Comparison of ENCODE assay signal across 27 cellular contexts in the genomic region with DNA sequence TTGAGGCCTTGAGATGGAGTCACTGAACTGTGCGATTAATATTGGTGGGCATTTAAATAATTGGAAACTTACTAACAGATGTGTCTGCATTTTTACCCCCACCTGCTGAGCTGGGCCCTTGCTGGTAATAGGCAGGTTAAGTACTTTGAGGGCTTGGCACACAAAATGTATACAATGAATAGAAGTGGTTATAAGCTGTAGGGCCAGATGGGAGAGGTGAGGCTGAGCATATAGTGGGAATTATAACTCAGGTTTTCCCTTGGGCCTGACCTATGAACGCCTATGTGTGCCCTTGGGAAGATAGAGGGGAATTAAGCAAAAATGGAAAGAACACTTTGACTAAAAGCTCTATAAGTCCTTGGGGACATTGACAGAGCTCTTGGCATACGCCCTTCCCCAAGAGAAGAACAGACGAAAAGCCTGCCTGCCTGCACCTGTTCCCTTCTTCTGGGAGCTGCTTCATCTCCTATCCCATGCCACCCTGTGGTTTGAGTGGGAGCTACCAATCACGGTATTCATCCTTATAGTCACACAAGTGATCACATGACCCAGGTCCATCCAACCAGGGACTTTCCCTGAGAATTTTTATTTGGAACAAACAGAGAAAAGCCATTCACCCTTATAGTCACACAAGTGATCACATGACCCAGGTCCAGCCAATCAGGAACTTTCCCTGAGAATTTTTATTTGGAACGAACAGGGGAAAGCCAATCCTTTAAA.
DNase-seq lines count a peak whose midpoint lies in the region; FAIRE-seq and TF ChIP-seq lines count a peak whose summit lies in the region.
"Had no signal": no experiment of that assay in that cellular context is flagged by ENCODE, and none has a peak within 500 bp of the region (broad histone marks: within the 10 kb centered on the region; RNA-seq: fewer than 3 reads in every experiment).

No MANE protein-coding gene starts in this region.

- peaks cover 12% of the 10 kb centered on the region for H3K9me3 ChIP-seq in endodermal cell (ENCODE audit: control insufficient read depth, low read length)
- peaks cover 0 to 9% (median 0%) of the 10 kb centered on the region in 8 donors for H3K9me3 ChIP-seq in spleen
- H3K9me3 ChIP-seq: neutrophil, prostate gland, SK-N-SH had no signal

- H3K27ac Mint-ChIP-seq in endodermal cell = no peak overlapping the region
- H3K27ac Mint-ChIP-seq: CD8-positive, alpha-beta T cell; T-helper 17 cell had no signal

- H3K9ac ChIP-seq in endodermal cell (ENCODE audit: extremely low read depth, low read length, poor library complexity, severe bottlenecking) = no peak overlapping the region
- H3K9ac ChIP-seq: SK-N-SH had no signal

- H3K4me1 Mint-ChIP-seq in endodermal cell = peaks cover 23% of the 10 kb centered on the region
- H3K4me1 Mint-ChIP-seq: T-helper 17 cell had no signal

- WGBS in endodermal cell (ENCODE audit: insufficient coverage in 1 of 2, insufficient read length in 1 of 2), 2 experiments = 91 to 93% methylated on average over 4 to 6 of the region's 6 CpGs
- WGBS in spleen, 5 donors = 68 to 89% (median 85%) methylated on average over 6 of the region's 6 CpGs

- H3K27ac ChIP-seq in endodermal cell (ENCODE audit: low read depth, low read length) (no peak overlapping the region), spleen (no peak overlapping the region)
- H3K27ac ChIP-seq: 22Rv1, brain microvascular endothelial cell, epithelial cell of prostate, heart left ventricle, neutrophil, prostate gland, RWPE1 had no signal

- peaks cover 28% of the 10 kb centered on the region for H3K36me3 Mint-ChIP-seq in endodermal cell (ENCODE audit: low read depth)
- H3K36me3 Mint-ChIP-seq: CD8-positive, alpha-beta T cell had no signal

- TF ChIP-seq CTCF in endodermal cell (conservative IDR thresholded peaks at IDR 0.05) = no peak
- no peak for TF ChIP-seq CTCF in spleen (IDR thresholded peaks at IDR 0.05 in 8 of 11, conservative IDR thresholded peaks at IDR 0.05 in 3 of 11)

- H3K4me1 ChIP-seq in endodermal cell (ENCODE audit: control insufficient read depth, insufficient read depth, low read length) (peaks cover 9% of the 10 kb centered on the region), spleen (no peaks in the 10 kb centered on the region)
- H3K4me1 ChIP-seq: heart left ventricle, prostate gland had no signal

- H3K9me3 Mint-ChIP-seq in endodermal cell = peaks cover 16% of the 10 kb centered on the region

- DNase-seq in DMS153 (lab: John Stamatoyannopoulos, UW) (peak; percentile 29), DMS153 treated with DMSO at 0.1 percent for 48 hours (lab: John Stamatoyannopoulos, UW; ENCODE audit: unreplicated experiment) (no peak), NCI-H1105 (lab: John Stamatoyannopoulos, UW) (peak; percentile 36), NCI-H345 (lab: John Stamatoyannopoulos, UW) (peak; percentile 60), endodermal cell (peak; percentile 34), spleen (no peak), frontal cortex (ENCODE audit: low spot score in 2 of 2) (no peak), erythroblast (lab: John Stamatoyannopoulos, UW) (no peak)
- DNase-seq: activated CD4-positive, alpha-beta T cell treated with anti-CD3 and anti-CD28 coated beads for 48 hours; activated naive CD4-positive, alpha-beta T cell treated with Interleukin-2 at 50 U/mL for 16 hours; activated T-cell treated with anti-CD3 and anti-CD28 coated beads, Interleukin-2, amount 50 U/mL, for 48 hours; brain microvascular endothelial cell; CD8-positive, alpha-beta T cell; DND-41; H7; heart left ventricle; left cardiac atrium; mammary epithelial cell; NCI-H1048; SK-N-SH; T-helper 17 cell; trophoblast cell had no signal

- intact Hi-C loops in spleen (cut with DNase I; ENCODE audit: low total_unique reads) = no loop called here

- TF ChIP-seq POLR2A in spleen (IDR thresholded peaks at IDR 0.05) = no peak
- no peak for TF ChIP-seq POLR2A in erythroblast (IDR thresholded peaks at IDR 0.05; ENCODE audit: low read length)

- H3K27me3 ChIP-seq in endodermal cell (ENCODE audit: control insufficient read depth, insufficient read depth, low read length, poor library complexity, severe bottlenecking) = no peaks in the 10 kb centered on the region
- peaks cover 0 to 48% (median 0%) of the 10 kb centered on the region in 7 donors for H3K27me3 ChIP-seq in spleen (replicated peaks in 1 of 7)
- H3K27me3 ChIP-seq: brain microvascular endothelial cell had no signal

- H3K27me3 Mint-ChIP-seq in endodermal cell (ENCODE audit: insufficient read depth) = no peaks in the 10 kb centered on the region

- H3K4me3 ChIP-seq in endodermal cell (ENCODE audit: low read length) (no peak overlapping the region), spleen (no peak overlapping the region)
- H3K4me3 ChIP-seq: heart left ventricle, prostate gland had no signal

- H3K36me3 ChIP-seq in endodermal cell (ENCODE audit: control insufficient read depth, insufficient read depth, low read length) = no peaks in the 10 kb centered on the region
- H3K36me3 ChIP-seq in spleen = no peaks in the 10 kb centered on the region
- H3K36me3 ChIP-seq: brain microvascular endothelial cell, heart left ventricle, neutrophil, prostate gland had no signal

- H3K4me3 Mint-ChIP-seq in endodermal cell = no peak overlapping the region
- H3K4me3 Mint-ChIP-seq: CD8-positive, alpha-beta T cell; T-helper 17 cell had no signal

- FAIRE-seq in frontal cortex (lab: Jason Lieb, UNC) = no peak

Comparison
In these comparisons a context has a peak if more than half of its experiments do, and no peak if none do; other contexts are left out.
1. DNase-seq: peak in DMS153 (single experiment), NCI-H1105 (single experiment), NCI-H345 (single experiment) and endodermal cell (single experiment); none in DMS153 treated with DMSO at 0.1 percent for 48 hours (single experiment), spleen (single experiment), frontal cortex (0 of 2) and erythroblast (0 of 2).